ENCODE assay signal across 7 cellular contexts in the genomic region with DNA sequence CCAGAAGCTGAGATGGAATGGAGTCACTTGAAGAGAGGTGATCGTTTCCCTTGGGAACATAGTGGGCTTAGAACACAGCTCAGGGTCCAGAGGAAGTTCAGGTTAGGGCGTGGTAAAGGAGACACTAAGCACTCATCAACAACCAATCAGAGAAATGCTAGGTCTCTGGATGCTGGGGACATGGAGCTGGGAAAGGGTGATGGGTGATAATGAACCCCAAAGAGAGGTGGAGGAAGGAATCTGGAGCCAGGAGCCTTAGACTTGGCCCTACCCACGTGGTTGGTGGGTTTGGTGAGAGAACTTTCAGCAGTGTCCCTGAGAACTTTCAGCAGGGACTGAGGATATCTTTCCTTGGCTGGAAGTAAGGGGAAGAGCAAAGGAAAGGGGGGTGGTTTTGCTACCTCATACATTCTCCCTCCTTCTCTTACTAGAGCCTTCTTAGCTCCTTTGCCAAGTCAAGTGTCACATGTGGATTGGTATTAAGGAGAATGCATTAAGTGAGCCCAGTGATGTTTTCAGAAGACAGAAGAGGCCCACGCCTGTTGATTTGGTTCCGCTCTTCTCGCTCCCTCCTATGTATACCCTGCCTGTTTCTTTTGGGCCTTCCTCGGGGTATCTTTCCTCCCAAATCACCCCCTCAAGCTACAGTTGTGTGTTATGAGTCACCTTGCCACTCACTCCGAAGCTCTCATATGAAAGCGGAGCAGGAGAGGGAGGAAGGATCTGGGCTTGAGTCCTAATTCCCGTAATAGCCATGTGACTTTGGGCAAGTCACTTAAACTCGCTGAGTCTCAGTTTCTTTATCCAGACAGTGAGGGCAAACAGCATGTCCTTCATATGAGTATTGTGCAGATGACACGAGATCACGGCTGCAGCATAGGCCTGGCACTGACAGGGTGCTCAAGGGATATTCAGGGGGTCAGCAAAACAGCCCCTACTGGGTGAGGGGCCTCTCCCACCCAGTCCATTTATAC.
A peak's percentile ranks its signal among the peaks of the same experiment; 100 is the strongest.
DNase-seq lines count a peak whose midpoint lies in the region; ATAC-seq, FAIRE-seq and TF ChIP-seq lines count a peak whose summit lies in the region.

No MANE protein-coding gene starts in this region.

- no peaks in the 10 kb centered on the region for H3K9me3 Mint-ChIP-seq in MCF 10A (ENCODE audit: unreplicated experiment)

- TF ChIP-seq POLR2A in right lobe of liver (IDR thresholded peaks at IDR 0.05), result peak; percentile 41

- H3K4me1 ChIP-seq in right lobe of liver (peaks cover 0 to 4% (median 2%) of the 10 kb centered on the region in 4 donors), thymus (ENCODE audit: control insufficient read depth, insufficient read depth, low read length) (peaks cover 14% of the 10 kb centered on the region)

- peak; percentile 3 for DNase-seq in RCC 7860 (ENCODE audit: low spot score)
- peak; percentile 80 for DNase-seq in MCF 10A (ENCODE audit: unreplicated experiment)
- peak in 1 of 3 donors; percentile 55 for DNase-seq in right lobe of liver
- DNase-seq in NCI-H1694 treated with DMSO at 0.1 percent for 48 hours (lab: John Stamatoyannopoulos, UW), result no peak
- no peak for DNase-seq in NCI-H1436 (lab: John Stamatoyannopoulos, UW)

- H3K4me1 Mint-ChIP-seq in MCF 10A (ENCODE audit: insufficient read depth, unreplicated experiment), result peaks cover 18% of the 10 kb centered on the region

- intact Hi-C loops in MCF 10A (cut with micrococcal nuclease), result loop anchor here (1.0 kb wide), 1 partner anchor 38 kb away; no protein-coding TSS in a partner anchor
- intact Hi-C loops in right lobe of liver (cut with DNase I), result loop anchor here in 1 of 2 donors (10.0 kb wide), 1 partner anchor 62 kb away; the partner anchor contains the start of genes NCBP2L and TSC22D3

- H3K4me3 Mint-ChIP-seq in MCF 10A (ENCODE audit: unreplicated experiment), result peak overlapping the region; percentile 74

- BruUV-seq in MCF 10A (replicated peaks; lab: Mats Ljungman, UMichigan), result no TSS peak

- H3K36me3 ChIP-seq in right lobe of liver, result peaks cover 0 to 11% (median 0%) of the 10 kb centered on the region in 4 donors
- peaks cover 33% of the 10 kb centered on the region for H3K36me3 ChIP-seq in thymus (ENCODE audit: control insufficient read depth, insufficient read depth)

- H3K27me3 ChIP-seq in right lobe of liver (no peaks in the 10 kb centered on the region), thymus (ENCODE audit: control insufficient read depth, insufficient read depth) (no peaks in the 10 kb centered on the region)

- peak in 2 of 4 donors; percentile 8 to 18 for ATAC-seq in right lobe of liver
- ATAC-seq in HG03439 (IDR thresholded peaks at IDR 0.05; ENCODE audit: unreplicated experiment), result no peak

- H3K9me3 ChIP-seq in right lobe of liver (no peaks in the 10 kb centered on the region), thymus (ENCODE audit: control insufficient read depth) (no peaks in the 10 kb centered on the region)

- FAIRE-seq in RCC 7860 (lab: Jason Lieb, UNC), result no peak

- no peak overlapping the region for H3K4me3 ChIP-seq in right lobe of liver
- H3K4me3 ChIP-seq in thymus (ENCODE audit: low read length), result peak overlapping the region; percentile 84

- POLR2A ChIA-PET in MCF 10A (lab: Yijun Ruan, JAX), result interaction anchor here (0.7 to 16.2 kb wide), 16 partner anchors 13 to 84 kb away, joined by 3 to 679 read pairs (median 14); partner anchors contain the start of genes NCBP2L, PRPS1 and TSC22D3

- H3K36me3 Mint-ChIP-seq in MCF 10A (ENCODE audit: insufficient read depth, unreplicated experiment), result peaks cover 65% of the 10 kb centered on the region

- H3K27ac Mint-ChIP-seq in MCF 10A (ENCODE audit: low read depth, unreplicated experiment), result peak overlapping the region; percentile 97

- CTCF ChIA-PET in MCF 10A (lab: Yijun Ruan, JAX), result interaction anchor here (0.6 to 13.0 kb wide), 6 partner anchors 36 to 1012 kb away, joined by 3 to 157 read pairs (median 6); partner anchors contain the start of genes NCBP2L and TSC22D3

- peaks cover 35% of the 10 kb centered on the region for H3K27me3 Mint-ChIP-seq in MCF 10A (ENCODE audit: insufficient read depth, unreplicated experiment)

- H3K27ac ChIP-seq in right lobe of liver (no peak overlapping the region), thymus (ENCODE audit: low read depth) (peak overlapping the region; percentile 82)

- no peak for TF ChIP-seq CTCF in MCF 10A (IDR thresholded peaks at IDR 0.05; ENCODE audit: unreplicated experiment)
- no peak for TF ChIP-seq CTCF in right lobe of liver (IDR thresholded peaks at IDR 0.05)

- 58% methylated on average over 10 of the region's 13 CpGs for WGBS in right lobe of liver (ENCODE audit: insufficient coverage, low coverage, low lambda C conversion rate, missing lambda C conversion rate)
- WGBS in thymus, result 94% methylated on average over 13 of the region's 13 CpGs

Comparison
In these comparisons a context has a peak if more than half of its experiments do, and no peak if none do; other contexts are left out.
1. DNase-seq: peak in RCC 7860 (single experiment) and MCF 10A (single experiment); none in NCI-H1694 treated with DMSO at 0.1 percent for 48 hours (single experiment) and NCI-H1436 (single experiment).